Comparison of ENCODE assay signal across 7 cellular contexts in the genomic region with DNA sequence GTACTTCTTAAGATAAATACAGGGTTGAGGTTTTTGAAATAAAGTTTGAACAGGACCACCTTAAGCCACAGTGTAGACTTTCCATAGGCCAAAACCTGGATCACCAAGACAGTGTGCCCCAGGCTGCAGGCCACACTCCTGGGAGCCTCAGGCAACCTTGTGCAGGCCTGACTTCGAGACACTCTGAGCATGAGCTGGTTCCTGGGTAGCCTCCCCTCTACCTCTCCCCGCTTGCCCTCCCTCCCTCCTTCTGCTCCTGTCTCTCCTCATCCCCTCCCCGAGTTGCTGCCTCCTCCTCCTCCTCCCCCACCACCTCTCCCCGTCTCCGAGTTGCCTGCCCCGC. TPM values are rescaled to one million over a fixed set of nuclear protein-coding genes. Genes with fewer than 3 reads are reported as not detected.
A peak's percentile ranks its signal among the peaks of the same experiment; 100 is the strongest.
DNase-seq lines count a peak whose midpoint lies in the region; ATAC-seq and FAIRE-seq lines count a peak whose summit lies in the region.

No MANE protein-coding gene starts in this region.

- H3K14ac ChIP-seq in neuronal stem cell (ENCODE audit: low read length), result no peak overlapping the region

- peak overlapping the region; percentile 78 for H3K18ac ChIP-seq in neuronal stem cell (ENCODE audit: low read length)

- H3K23ac ChIP-seq in neuronal stem cell (ENCODE audit: low read depth, low read length, poor library complexity), result peak overlapping the region; percentile 82

- no CpG with 5 or more reads among the region's 6 CpGs for WGBS in neuronal stem cell (ENCODE audit: extremely low coverage in 2 of 2, insufficient read length in 2 of 2, insufficient replicate concordance in 1 of 2), 2 donors

- no peaks in the 10 kb centered on the region for H3K36me3 ChIP-seq in effector memory CD4-positive, alpha-beta T cell (ENCODE audit: control insufficient read depth, insufficient read depth, low read length)
- no peaks in the 10 kb centered on the region for H3K36me3 ChIP-seq in neuronal stem cell (replicated peaks in 1 of 2; ENCODE audit: control insufficient read depth in 2 of 2, insufficient read depth in 2 of 2, low read length in 2 of 2)

- H2BK120ac ChIP-seq in neuronal stem cell (ENCODE audit: low read depth, low read length), result no peak overlapping the region

- H3K4me3 ChIP-seq in Jurkat, Clone E6-1 (ENCODE audit: low read length), result peak overlapping the region; percentile 43
- H3K4me3 ChIP-seq in effector memory CD4-positive, alpha-beta T cell (ENCODE audit: insufficient read depth, low read depth, low read length, poor library complexity, severe bottlenecking), result peak overlapping the region; percentile 43
- peak overlapping the region in 1 of 2 donors; percentile 37 for H3K4me3 ChIP-seq in neuronal stem cell (ENCODE audit: low read length in 2 of 2)

- H3K27ac ChIP-seq in effector memory CD4-positive, alpha-beta T cell (ENCODE audit: insufficient read depth, low read length, poor library complexity, severe bottlenecking), result peak overlapping the region; percentile 30
- peak overlapping the region; percentile 5 for H3K27ac ChIP-seq in neuronal stem cell (replicated peaks; ENCODE audit: low read length)

- FAIRE-seq in frontal cortex (lab: Jason Lieb, UNC), result no peak

- H2BK15ac ChIP-seq in neuronal stem cell (ENCODE audit: low read length), result peak overlapping the region; percentile 10

- peaks cover 10% of the 10 kb centered on the region for H3K4me1 ChIP-seq in effector memory CD4-positive, alpha-beta T cell (ENCODE audit: control insufficient read depth, insufficient read depth, low read length, poor library complexity, severe bottlenecking)
- peaks cover 0 to 4% of the 10 kb centered on the region in 2 donors for H3K4me1 ChIP-seq in neuronal stem cell (ENCODE audit: control insufficient read depth in 2 of 2, insufficient read depth in 1 of 2, low read depth in 1 of 2, low read length in 2 of 2)

- H3K4ac ChIP-seq in neuronal stem cell (ENCODE audit: low read length), result no peak overlapping the region

- DNase-seq in Jurkat, Clone E6-1 (ENCODE audit: low read depth, low spot score), result no peak
- DNase-seq in effector memory CD4-positive, alpha-beta T cell, result no peak
- DNase-seq in neuronal stem cell (ENCODE audit: low spot score) (no peak), amygdala (lab: John Stamatoyannopoulos, UW) (no peak), frontal cortex (ENCODE audit: low spot score in 2 of 2) (no peak)

- no peak overlapping the region for H2BK5ac ChIP-seq in neuronal stem cell (ENCODE audit: low read length)

- H2BK12ac ChIP-seq in neuronal stem cell (ENCODE audit: low read length), result no peak overlapping the region

- peak overlapping the region; percentile 87 for H2AFZ ChIP-seq in neuronal stem cell (ENCODE audit: low read length)

- no peak overlapping the region for H3K9ac ChIP-seq in neuronal stem cell (ENCODE audit: low read depth, low read length, poor library complexity)

- ATAC-seq in GM21619 (IDR thresholded peaks at IDR 0.05; ENCODE audit: unreplicated experiment), result peak; percentile 5
- no peak for ATAC-seq in GM21367 (IDR thresholded peaks at IDR 0.05; ENCODE audit: unreplicated experiment)

- peak overlapping the region; percentile 96 for H3K4me2 ChIP-seq in neuronal stem cell (ENCODE audit: insufficient read depth, low read length, poor library complexity, severe bottlenecking)

- H3K9me3 ChIP-seq in effector memory CD4-positive, alpha-beta T cell (ENCODE audit: control insufficient read depth, low read length), result no peaks in the 10 kb centered on the region
- peaks cover 0 to under 1% of the 10 kb centered on the region in 2 donors for H3K9me3 ChIP-seq in neuronal stem cell (replicated peaks in 1 of 2; ENCODE audit: control insufficient read depth in 2 of 2, insufficient read depth in 1 of 2, low read depth in 1 of 2, low read length in 2 of 2)

- H4K91ac ChIP-seq in neuronal stem cell (ENCODE audit: low read depth, low read length, poor library complexity), result no peak overlapping the region

- H4K8ac ChIP-seq in neuronal stem cell (ENCODE audit: low read depth, low read length), result no peak overlapping the region

- H3K27me3 ChIP-seq in effector memory CD4-positive, alpha-beta T cell (replicated peaks; ENCODE audit: control insufficient read depth, insufficient read depth, low read length, poor library complexity, severe bottlenecking), result no peaks in the 10 kb centered on the region
- peaks cover 0 to 4% (median 0%) of the 10 kb centered on the region in 3 experiments for H3K27me3 ChIP-seq in neuronal stem cell (ENCODE audit: control insufficient read depth in 3 of 3, insufficient read depth in 3 of 3, low read depth in 1 of 3, low read length in 3 of 3)

- no peaks in the 10 kb centered on the region for H3K79me1 ChIP-seq in neuronal stem cell (ENCODE audit: low read depth, low read length)

- H2AK5ac ChIP-seq in neuronal stem cell (ENCODE audit: low read depth, low read length), result no peak overlapping the region

RNA-seq across cellular contexts. Expression of gene PROC, which starts 10.6 kb away (rescaled TPM):
- polyA plus RNA-seq in Jurkat, Clone E6-1 (2012; ENCODE audit: insufficient read depth, insufficient read length), result 0.92 TPM
- 0.07 TPM for polyA plus RNA-seq in neuronal stem cell (2013, experiment 1 of 2)
- 0.07 TPM for polyA plus RNA-seq in neuronal stem cell (2013, experiment 2 of 2)
- not detected for total RNA-seq in frontal cortex

RNA-seq across cellular contexts. Expression of gene MAP3K2, which starts 19.9 kb away (rescaled TPM):
- polyA plus RNA-seq in Jurkat, Clone E6-1 (2012; ENCODE audit: insufficient read depth, insufficient read length), result 4.1 TPM
- polyA plus RNA-seq in neuronal stem cell (2013, experiment 1 of 2), result 9.5 TPM
- 10.4 TPM for polyA plus RNA-seq in neuronal stem cell (2013, experiment 2 of 2)
- 37.9 TPM for total RNA-seq in frontal cortex
